17 cellular contexts compared by ENCODE assay signal in genomic region chr12:40615590-40615989, GRCh38.
DNase-seq lines count a peak whose midpoint lies in the region; ATAC-seq, FAIRE-seq and TF ChIP-seq lines count a peak whose summit lies in the region.
"Had no signal": no experiment of that assay in that cellular context is flagged by ENCODE, and none has a peak within 500 bp of the region (broad histone marks: within the 10 kb centered on the region; RNA-seq: fewer than 3 reads in every experiment).

No MANE protein-coding gene starts in this region.

- POLR2A ChIA-PET in GM12878 (lab: Charles Lee) = no interaction called here

- no peak overlapping the region for H3K4me3 ChIP-seq in GM12878

- no peaks in the 10 kb centered on the region for H3K27me3 ChIP-seq in GM12878 (replicated peaks in 1 of 2; ENCODE audit: control insufficient read depth in 2 of 2, insufficient read depth in 2 of 2, low read length in 1 of 2)

- H3K79me2 ChIP-seq in GM12878 (ENCODE audit: control insufficient read depth, insufficient read depth, low read length) = no peaks in the 10 kb centered on the region

- no peak for DNase-seq in GM12878 (ENCODE audit: low read depth, low spot score)
- DNase-seq in NCI-H69 (lab: John Stamatoyannopoulos, UW) = no peak
- DNase-seq in DMS 273 treated with DMSO at 0.1 percent for 48 hours (lab: John Stamatoyannopoulos, UW) = no peak
- DNase-seq: Caco-2; CD4-positive, alpha-beta T cell; DMS153; DMS79; GDM1; H9; Kasumi-1 had no signal

- no peak for TF ChIP-seq CTCF in GM12878 (IDR thresholded peaks at IDR 0.05 in 2 of 3, conservative IDR thresholded peaks at IDR 0.05 in 1 of 3; ENCODE audit: control insufficient read depth in 2 of 3, extremely low read depth in 1 of 3, insufficient read depth in 1 of 3, low read depth in 3 of 3, low read length in 3 of 3)

- H4K20me1 ChIP-seq in GM12878 (ENCODE audit: control insufficient read depth, insufficient read depth) = no peaks in the 10 kb centered on the region

- no peak for TF ChIP-seq RAD21 in GM12878 (IDR thresholded peaks at IDR 0.05; ENCODE audit: insufficient read depth, low read depth, low read length)

- CTCF ChIA-PET in GM12878 (lab: Yijun Ruan, JAX) = no interaction called here

- H2AFZ ChIP-seq in GM12878 (ENCODE audit: control insufficient read depth, low read depth, low read length) = no peak overlapping the region

- H3K9ac ChIP-seq in GM12878 (ENCODE audit: control insufficient read depth, insufficient read depth, low read length) = no peak overlapping the region

- intact Hi-C loops in GM12878 (cut with micrococcal nuclease; ENCODE audit: unreplicated experiment) = no loop called here

- in situ Hi-C loops in GM12878 (cut with MboI) = no loop called here

- no peak for TF ChIP-seq POLR2A in GM12878 (IDR thresholded peaks at IDR 0.05; ENCODE audit: low read depth, low read length)

- no peaks in the 10 kb centered on the region; the same call in 2 of the 3 replicates for H3K9me3 ChIP-seq in GM12878 (replicated peaks; ENCODE audit: control insufficient read depth, insufficient read depth, low read length)

- RAD21 ChIA-PET in GM12878 (lab: Charles Lee; ENCODE audit: unreplicated experiment) = interaction anchor here (1.0 kb wide), 1 partner anchor 56 kb away, joined by 3 read pairs; no protein-coding TSS in a partner anchor

- H3K27ac ChIP-seq in GM12878 (ENCODE audit: control insufficient read depth, insufficient read depth) = no peak overlapping the region
- H3K27ac ChIP-seq: C4-2B had no signal

- no peak for TF ChIP-seq EP300 in GM12878 (IDR thresholded peaks at IDR 0.05; ENCODE audit: borderline replicate concordance in 1 of 2, control insufficient read depth in 1 of 2, low read depth in 2 of 2, low read length in 2 of 2)

- no TSS peak for BruUV-seq in GM12878 (replicated peaks; lab: Mats Ljungman, UMichigan)

- H3K4me1 ChIP-seq in GM12878 (ENCODE audit: control insufficient read depth, insufficient read depth, low read length) = peaks cover 7% of the 10 kb centered on the region
- H3K4me1 ChIP-seq: Caco-2 had no signal

- no peaks in the 10 kb centered on the region for H3K36me3 ChIP-seq in GM12878 (ENCODE audit: control insufficient read depth in 2 of 2, insufficient read depth in 2 of 2, low read length in 1 of 2)

- SMC1A ChIA-PET in GM12878 (lab: Charles Lee; ENCODE audit: uncharacterized antibody, unreplicated experiment) = interaction anchor here (1.0 to 4.7 kb wide), 3 partner anchors 56 to 169 kb away, joined by 3 to 28 read pairs (median 10); no protein-coding TSS in a partner anchor

- 4% methylated on average over 1 of the region's 1 CpG for WGBS in GM12878 (ENCODE audit: insufficient coverage, insufficient replicate concordance, low lambda C conversion rate, missing lambda C conversion rate)

- FAIRE-seq in GM12878 (lab: Jason Lieb, UNC) = no peak
- FAIRE-seq: D721Med, H1 had no signal

- H3K4me2 ChIP-seq in GM12878 (ENCODE audit: control insufficient read depth, insufficient read depth) = no peak overlapping the region

- ATAC-seq in GM18499 (IDR thresholded peaks at IDR 0.05; ENCODE audit: insufficient read depth, unreplicated experiment) (peak; percentile 11), GM18868 (IDR thresholded peaks at IDR 0.05; ENCODE audit: unreplicated experiment) (peak; percentile 22), HG02884 (IDR thresholded peaks at IDR 0.05; ENCODE audit: unreplicated experiment) (peak; percentile 23), GM12878 (peak; percentile 18; the same call in 2 of the 3 replicates), HG02759 (IDR thresholded peaks at IDR 0.05; ENCODE audit: unreplicated experiment) (no peak)

TF ChIP-seq in GM12878, 131 proteins besides CTCF, POLR2A, EP300 and RAD21:
- TF ChIP-seq NBN (IDR thresholded peaks at IDR 0.05) = no peak
- TF ChIP-seq FOS (IDR thresholded peaks at IDR 0.05; ENCODE audit: borderline replicate concordance, extremely low read depth, insufficient read length) = no peak
- TF ChIP-seq POU2F2 (IDR thresholded peaks at IDR 0.05; ENCODE audit: borderline replicate concordance, low read depth, low read length) = no peak
- no peak for TF ChIP-seq PAX8 (IDR thresholded peaks at IDR 0.05)
- no peak for TF ChIP-seq CHD2 (IDR thresholded peaks at IDR 0.05; ENCODE audit: borderline replicate concordance, low read depth, low read length)
- no peak for TF ChIP-seq DPF2 (IDR thresholded peaks at IDR 0.05)
- TF ChIP-seq ZBTB4 (CRISPR knock-in tag; IDR thresholded peaks at IDR 0.05) = no peak
- TF ChIP-seq HCFC1 (IDR thresholded peaks at IDR 0.05; ENCODE audit: low read length) = no peak
- TF ChIP-seq, protein P1, sequence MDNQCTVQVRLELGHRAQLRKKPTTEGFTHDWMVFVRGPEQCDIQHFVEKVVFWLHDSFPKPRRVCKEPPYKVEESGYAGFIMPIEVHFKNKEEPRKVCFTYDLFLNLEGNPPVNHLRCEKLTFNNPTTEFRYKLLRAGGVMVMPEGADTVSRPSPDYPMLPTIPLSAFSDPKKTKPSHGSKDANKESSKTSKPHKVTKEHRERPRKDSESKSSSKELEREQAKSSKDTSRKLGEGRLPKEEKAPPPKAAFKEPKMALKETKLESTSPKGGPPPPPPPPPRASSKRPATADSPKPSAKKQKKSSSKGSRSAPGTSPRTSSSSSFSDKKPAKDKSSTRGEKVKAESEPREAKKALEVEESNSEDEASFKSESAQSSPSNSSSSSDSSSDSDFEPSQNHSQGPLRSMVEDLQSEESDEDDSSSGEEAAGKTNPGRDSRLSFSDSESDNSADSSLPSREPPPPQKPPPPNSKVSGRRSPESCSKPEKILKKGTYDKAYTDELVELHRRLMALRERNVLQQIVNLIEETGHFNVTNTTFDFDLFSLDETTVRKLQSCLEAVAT (IDR thresholded peaks at IDR 0.05) = no peak
- no peak for TF ChIP-seq BCL11A (IDR thresholded peaks at IDR 0.05; ENCODE audit: low read depth, low read length)
- TF ChIP-seq, protein P2, sequence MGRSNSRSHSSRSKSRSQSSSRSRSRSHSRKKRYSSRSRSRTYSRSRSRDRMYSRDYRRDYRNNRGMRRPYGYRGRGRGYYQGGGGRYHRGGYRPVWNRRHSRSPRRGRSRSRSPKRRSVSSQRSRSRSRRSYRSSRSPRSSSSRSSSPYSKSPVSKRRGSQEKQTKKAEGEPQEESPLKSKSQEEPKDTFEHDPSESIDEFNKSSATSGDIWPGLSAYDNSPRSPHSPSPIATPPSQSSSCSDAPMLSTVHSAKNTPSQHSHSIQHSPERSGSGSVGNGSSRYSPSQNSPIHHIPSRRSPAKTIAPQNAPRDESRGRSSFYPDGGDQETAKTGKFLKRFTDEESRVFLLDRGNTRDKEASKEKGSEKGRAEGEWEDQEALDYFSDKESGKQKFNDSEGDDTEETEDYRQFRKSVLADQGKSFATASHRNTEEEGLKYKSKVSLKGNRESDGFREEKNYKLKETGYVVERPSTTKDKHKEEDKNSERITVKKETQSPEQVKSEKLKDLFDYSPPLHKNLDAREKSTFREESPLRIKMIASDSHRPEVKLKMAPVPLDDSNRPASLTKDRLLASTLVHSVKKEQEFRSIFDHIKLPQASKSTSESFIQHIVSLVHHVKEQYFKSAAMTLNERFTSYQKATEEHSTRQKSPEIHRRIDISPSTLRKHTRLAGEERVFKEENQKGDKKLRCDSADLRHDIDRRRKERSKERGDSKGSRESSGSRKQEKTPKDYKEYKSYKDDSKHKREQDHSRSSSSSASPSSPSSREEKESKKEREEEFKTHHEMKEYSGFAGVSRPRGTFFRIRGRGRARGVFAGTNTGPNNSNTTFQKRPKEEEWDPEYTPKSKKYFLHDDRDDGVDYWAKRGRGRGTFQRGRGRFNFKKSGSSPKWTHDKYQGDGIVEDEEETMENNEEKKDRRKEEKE (IDR thresholded peaks at IDR 0.05) = no peak
- TF ChIP-seq TAF1 (IDR thresholded peaks at IDR 0.05; ENCODE audit: borderline replicate concordance, low read depth, low read length) = no peak
- TF ChIP-seq SMAD5 (IDR thresholded peaks at IDR 0.05; ENCODE audit: low read depth) = no peak
